20 cellular contexts compared by ENCODE assay signal in the genomic region with DNA sequence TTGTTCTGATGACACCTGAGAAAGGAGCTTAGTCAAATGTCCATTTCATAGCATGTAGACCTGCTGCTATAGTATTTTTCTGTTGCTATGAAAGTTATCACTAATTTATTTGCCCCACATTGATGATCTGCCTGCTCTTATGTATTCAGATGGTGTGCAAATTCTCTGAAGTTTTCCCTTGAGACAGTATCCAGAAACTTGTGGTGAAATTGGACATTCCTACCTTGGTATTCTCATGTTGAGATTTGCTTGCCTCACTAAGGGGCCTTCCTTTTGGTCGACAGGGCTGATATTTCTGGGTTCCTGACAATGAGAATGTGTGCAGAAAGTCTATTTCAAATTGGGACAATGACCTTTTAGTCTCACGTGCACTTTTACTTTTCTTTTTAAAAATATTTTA.
"Had no signal": no experiment of that assay in that cellular context is flagged by ENCODE, and none has a peak within 500 bp of the region (broad histone marks: within the 10 kb centered on the region; RNA-seq: fewer than 3 reads in every experiment).

No MANE protein-coding gene starts in this region.

- H3K36me3 ChIP-seq: esophagus squamous epithelium, left lung, sigmoid colon, upper lobe of right lung, WERI-Rb-1 had no signal

- H3K27ac ChIP-seq: esophagus squamous epithelium, left lung, sigmoid colon, upper lobe of right lung, WERI-Rb-1 had no signal

- H3K4me3 ChIP-seq: esophagus squamous epithelium, left lung, sigmoid colon, upper lobe of right lung had no signal

- H3K27me3 ChIP-seq: esophagus squamous epithelium, left lung, sigmoid colon, upper lobe of right lung had no signal

- H3K9me3 ChIP-seq: esophagus squamous epithelium, left lung, sigmoid colon, upper lobe of right lung had no signal

- DNase-seq: activated CD4-positive, alpha-beta T cell treated with anti-CD3 and anti-CD28 coated beads for 36 hours; activated CD4-positive, alpha-beta T cell treated with anti-CD3 and anti-CD28 coated beads, Interleukin-2, amount 50 U/mL, for 48 hours; activated naive CD4-positive, alpha-beta T cell; activated naive CD8-positive, alpha-beta T cell treated with anti-CD3 and anti-CD28 coated beads for 36 hours; cortex of kidney; effector CD8-positive, alpha-beta T cell; esophagus squamous epithelium; foreskin melanocyte; left lung; nephron progenitor cell; nucleus accumbens; posterior cingulate gyrus; sigmoid colon; stimulated activated CD4-positive, alpha-beta T cell treated with anti-CD3 and anti-CD28 coated beads, Interleukin-12 subunit alpha, Interleukin-12 subunit beta, amount 100 ng/mL, for 4 hours; stimulated activated CD4-positive, alpha-beta T cell treated with anti-CD3 and anti-CD28 coated beads, Interleukin-1b, Interleukin-23, amount 100 ng/mL, for 48 hours; stimulated activated CD8-positive, alpha-beta memory T cell treated with anti-CD3 and anti-CD28 coated beads, Interleukin-4, amount 100 ng/mL, for 48 hours; stimulated activated naive CD4-positive, alpha-beta T cell; SW 1271; upper lobe of right lung; WERI-Rb-1 had no signal
